9 cellular contexts compared by ENCODE assay signal in genomic region chr2:216348909-216349308, GRCh38. TPM values are rescaled to one million over a fixed set of nuclear protein-coding genes. Genes with fewer than 3 reads are reported as not detected.
DNase-seq lines count a peak whose midpoint lies in the region; ATAC-seq and TF ChIP-seq lines count a peak whose summit lies in the region.
"Had no signal": no experiment of that assay in that cellular context is flagged by ENCODE, and none has a peak within 500 bp of the region (broad histone marks: within the 10 kb centered on the region; RNA-seq: fewer than 3 reads in every experiment).

No MANE protein-coding gene starts in this region.

- no peaks in the 10 kb centered on the region for H3K9me3 ChIP-seq in HUES48 (ENCODE audit: control insufficient read depth, insufficient read depth, low read length)
- H3K9me3 ChIP-seq: psoas muscle had no signal

- peak overlapping the region; percentile 74 for H3K27ac ChIP-seq in HUES48 (ENCODE audit: low read depth, low read length)
- H3K27ac ChIP-seq: psoas muscle had no signal

- DNase-seq in EH (ENCODE audit: low read depth) (peak; percentile 84), astrocyte of the spinal cord (ENCODE audit: low read depth, low spot score) (peak; percentile 69), left lobe of liver (ENCODE audit: low spot score) (peak; percentile 7), LoVo (ENCODE audit: low spot score) (no peak), DMS53 treated with DMSO at 0.1 percent for 48 hours (lab: John Stamatoyannopoulos, UW; ENCODE audit: unreplicated experiment) (no peak), iPS-NIHi7 (ENCODE audit: extremely low spot score) (no peak)
- DNase-seq: activated effector memory CD4-positive, alpha-beta T cell treated with Interleukin-2 at 50 U/mL for 16 hours; psoas muscle had no signal

- H3K27me3 ChIP-seq in HUES48 (ENCODE audit: control insufficient read depth, insufficient read depth, low read length), result no peaks in the 10 kb centered on the region

- ATAC-seq in left lobe of liver, result no peak
- ATAC-seq: psoas muscle had no signal

- H3K36me3 ChIP-seq in HUES48 (ENCODE audit: control insufficient read depth, insufficient read depth, low read length), result no peaks in the 10 kb centered on the region

- H3K4me1 ChIP-seq in HUES48 (ENCODE audit: control insufficient read depth, insufficient read depth, low read length), result peaks cover 36% of the 10 kb centered on the region
- H3K4me1 ChIP-seq: psoas muscle had no signal

- H3K4me3 ChIP-seq in HUES48 (ENCODE audit: low read depth, low read length) (no peak overlapping the region), astrocyte of the spinal cord (ENCODE audit: low read depth, low read length) (no peak overlapping the region)
- H3K4me3 ChIP-seq: psoas muscle had no signal

- no peak for TF ChIP-seq CTCF in astrocyte of the spinal cord (IDR thresholded peaks at IDR 0.05; ENCODE audit: low read depth, low read length)

- no peak overlapping the region for H3K9ac ChIP-seq in HUES48 (ENCODE audit: low read depth, low read length)

- in situ Hi-C loops in astrocyte of the spinal cord (cut with HindIII; ENCODE audit: low sequenced_read_pairs), result no loop called here

RNA-seq across cellular contexts. Expression of gene MARCHF4, which starts 23.4 kb away (rescaled TPM):
- total RNA-seq in left lobe of liver, result not detected
- total RNA-seq: psoas muscle had no signal

Comparison
In these comparisons a context has a peak if more than half of its experiments do, and no peak if none do; other contexts are left out.
1. DNase-seq: peak in EH (single experiment), astrocyte of the spinal cord (single experiment) and left lobe of liver (single experiment); none in LoVo (single experiment), DMS53 treated with DMSO at 0.1 percent for 48 hours (single experiment) and iPS-NIHi7 (single experiment).